Comparison of ENCODE assay signal across 1 cellular context in genomic region chr1:161198206-161198876, GRCh38.
A peak's percentile ranks its signal among the peaks of the same experiment; 100 is the strongest.
TF ChIP-seq lines count a peak whose summit lies in the region.

No MANE protein-coding gene starts in this region.

TF ChIP-seq in HepG2, 621 proteins besides CTCF, POLR2A, EP300 and RAD21 (continued from another document):
- 0 out of 4 replicates have a peak, but pooled peaks of 1 of the 2 experiments have one; percentile 25 for TF ChIP-seq HMGXB4 (CRISPR knock-in tag; IDR thresholded peaks at IDR 0.05; ENCODE audit: borderline replicate concordance in 1 of 2, low read depth in 1 of 2)
- no peak for TF ChIP-seq ZNF775 (CRISPR knock-in tag; IDR thresholded peaks at IDR 0.05; ENCODE audit: borderline replicate concordance)
- TF ChIP-seq ZSCAN29 (CRISPR knock-in tag; conservative IDR thresholded peaks at IDR 0.05) = no peak
- TF ChIP-seq ATF7 (IDR thresholded peaks at IDR 0.05) = no peak
- TF ChIP-seq ATF7 (CRISPR knock-in tag; IDR thresholded peaks at IDR 0.05) = no peak
- peak; percentile 19; the same call in 1 of the 2 replicates for TF ChIP-seq ZNF788 (CRISPR knock-in tag; IDR thresholded peaks at IDR 0.05; ENCODE audit: borderline replicate concordance)
- TF ChIP-seq SMARCE1 (IDR thresholded peaks at IDR 0.05; ENCODE audit: borderline replicate concordance) = no peak
- 0 out of 2 replicates have a peak, but pooled peaks have one; percentile 19 for TF ChIP-seq ZNF768 (CRISPR knock-in tag; IDR thresholded peaks at IDR 0.05)
- peak; percentile 25; the same call in 1 of the 2 replicates for TF ChIP-seq SAP130 (CRISPR knock-in tag; IDR thresholded peaks at IDR 0.05; ENCODE audit: low read depth)
- TF ChIP-seq ZNF512 (CRISPR knock-in tag; IDR thresholded peaks at IDR 0.05) = no peak
- peak; percentile 66 for TF ChIP-seq IKZF4 (CRISPR knock-in tag; IDR thresholded peaks at IDR 0.05; ENCODE audit: borderline replicate concordance, low read depth, not compliant biosample characterization)
- TF ChIP-seq TBX2 (CRISPR knock-in tag; IDR thresholded peaks at IDR 0.05; ENCODE audit: borderline replicate concordance) = peak; percentile 24; the same call in 1 of the 2 replicates
- 0 out of 2 replicates have a peak, but pooled peaks have one; percentile 74 for TF ChIP-seq ZNF274 (CRISPR knock-in tag; IDR thresholded peaks at IDR 0.05)
- peak; percentile 83 for TF ChIP-seq SIX1 (CRISPR knock-in tag; IDR thresholded peaks at IDR 0.05; ENCODE audit: borderline replicate concordance)
- peak; percentile 56; the same call in 1 of the 2 replicates for TF ChIP-seq SIX4 (CRISPR knock-in tag; IDR thresholded peaks at IDR 0.05)
- TF ChIP-seq ZNF432 (CRISPR knock-in tag; IDR thresholded peaks at IDR 0.05; ENCODE audit: borderline replicate concordance) = no peak
- TF ChIP-seq KLF13 (CRISPR knock-in tag; IDR thresholded peaks at IDR 0.05) = no peak
- no peak for TF ChIP-seq ESRRA (CRISPR knock-in tag; IDR thresholded peaks at IDR 0.05; ENCODE audit: low read depth)
- TF ChIP-seq ZFP90 (CRISPR knock-in tag; IDR thresholded peaks at IDR 0.05; ENCODE audit: borderline replicate concordance) = no peak
- peak; percentile 50; the same call in 1 of the 2 replicates for TF ChIP-seq MAFG (CRISPR knock-in tag; IDR thresholded peaks at IDR 0.05)
- TF ChIP-seq KDM1A (CRISPR knock-in tag; IDR thresholded peaks at IDR 0.05) = no peak
- TF ChIP-seq, protein P1, sequence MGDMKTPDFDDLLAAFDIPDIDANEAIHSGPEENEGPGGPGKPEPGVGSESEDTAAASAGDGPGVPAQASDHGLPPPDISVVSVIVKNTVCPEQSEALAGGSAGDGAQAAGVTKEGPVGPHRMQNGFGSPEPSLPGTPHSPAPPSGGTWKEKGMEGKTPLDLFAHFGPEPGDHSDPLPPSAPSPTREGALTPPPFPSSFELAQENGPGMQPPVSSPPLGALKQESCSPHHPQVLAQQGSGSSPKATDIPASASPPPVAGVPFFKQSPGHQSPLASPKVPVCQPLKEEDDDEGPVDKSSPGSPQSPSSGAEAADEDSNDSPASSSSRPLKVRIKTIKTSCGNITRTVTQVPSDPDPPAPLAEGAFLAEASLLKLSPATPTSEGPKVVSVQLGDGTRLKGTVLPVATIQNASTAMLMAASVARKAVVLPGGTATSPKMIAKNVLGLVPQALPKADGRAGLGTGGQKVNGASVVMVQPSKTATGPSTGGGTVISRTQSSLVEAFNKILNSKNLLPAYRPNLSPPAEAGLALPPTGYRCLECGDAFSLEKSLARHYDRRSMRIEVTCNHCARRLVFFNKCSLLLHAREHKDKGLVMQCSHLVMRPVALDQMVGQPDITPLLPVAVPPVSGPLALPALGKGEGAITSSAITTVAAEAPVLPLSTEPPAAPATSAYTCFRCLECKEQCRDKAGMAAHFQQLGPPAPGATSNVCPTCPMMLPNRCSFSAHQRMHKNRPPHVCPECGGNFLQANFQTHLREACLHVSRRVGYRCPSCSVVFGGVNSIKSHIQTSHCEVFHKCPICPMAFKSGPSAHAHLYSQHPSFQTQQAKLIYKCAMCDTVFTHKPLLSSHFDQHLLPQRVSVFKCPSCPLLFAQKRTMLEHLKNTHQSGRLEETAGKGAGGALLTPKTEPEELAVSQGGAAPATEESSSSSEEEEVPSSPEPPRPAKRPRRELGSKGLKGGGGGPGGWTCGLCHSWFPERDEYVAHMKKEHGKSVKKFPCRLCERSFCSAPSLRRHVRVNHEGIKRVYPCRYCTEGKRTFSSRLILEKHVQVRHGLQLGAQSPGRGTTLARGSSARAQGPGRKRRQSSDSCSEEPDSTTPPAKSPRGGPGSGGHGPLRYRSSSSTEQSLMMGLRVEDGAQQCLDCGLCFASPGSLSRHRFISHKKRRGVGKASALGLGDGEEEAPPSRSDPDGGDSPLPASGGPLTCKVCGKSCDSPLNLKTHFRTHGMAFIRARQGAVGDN (CRISPR knock-in tag; IDR thresholded peaks at IDR 0.05) = peak; percentile 80
- no peak for TF ChIP-seq ERF (CRISPR knock-in tag; IDR thresholded peaks at IDR 0.05)
- no peak for TF ChIP-seq SOX6 (IDR thresholded peaks at IDR 0.05)
- TF ChIP-seq SOX6 (CRISPR knock-in tag; IDR thresholded peaks at IDR 0.05) = peak; percentile 20; the same call in 1 of the 2 replicates
- TF ChIP-seq HHEX (CRISPR knock-in tag; IDR thresholded peaks at IDR 0.05) = no peak
- TF ChIP-seq ZBTB8A (CRISPR knock-in tag; IDR thresholded peaks at IDR 0.05; ENCODE audit: borderline replicate concordance, low read depth) = no peak
- TF ChIP-seq AGO1 (IDR thresholded peaks at IDR 0.05; ENCODE audit: low read depth, low read length, poor library complexity, severe bottlenecking) = peak; percentile 57
- TF ChIP-seq, protein P2, sequence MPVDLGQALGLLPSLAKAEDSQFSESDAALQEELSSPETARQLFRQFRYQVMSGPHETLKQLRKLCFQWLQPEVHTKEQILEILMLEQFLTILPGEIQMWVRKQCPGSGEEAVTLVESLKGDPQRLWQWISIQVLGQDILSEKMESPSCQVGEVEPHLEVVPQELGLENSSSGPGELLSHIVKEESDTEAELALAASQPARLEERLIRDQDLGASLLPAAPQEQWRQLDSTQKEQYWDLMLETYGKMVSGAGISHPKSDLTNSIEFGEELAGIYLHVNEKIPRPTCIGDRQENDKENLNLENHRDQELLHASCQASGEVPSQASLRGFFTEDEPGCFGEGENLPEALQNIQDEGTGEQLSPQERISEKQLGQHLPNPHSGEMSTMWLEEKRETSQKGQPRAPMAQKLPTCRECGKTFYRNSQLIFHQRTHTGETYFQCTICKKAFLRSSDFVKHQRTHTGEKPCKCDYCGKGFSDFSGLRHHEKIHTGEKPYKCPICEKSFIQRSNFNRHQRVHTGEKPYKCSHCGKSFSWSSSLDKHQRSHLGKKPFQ (CRISPR knock-in tag; IDR thresholded peaks at IDR 0.05; ENCODE audit: insufficient replicate concordance) = no peak
- TF ChIP-seq ARID2 (CRISPR knock-in tag; IDR thresholded peaks at IDR 0.05; ENCODE audit: borderline replicate concordance) = peak; percentile 77; the same call in 1 of the 2 replicates
- TF ChIP-seq, protein P3, sequence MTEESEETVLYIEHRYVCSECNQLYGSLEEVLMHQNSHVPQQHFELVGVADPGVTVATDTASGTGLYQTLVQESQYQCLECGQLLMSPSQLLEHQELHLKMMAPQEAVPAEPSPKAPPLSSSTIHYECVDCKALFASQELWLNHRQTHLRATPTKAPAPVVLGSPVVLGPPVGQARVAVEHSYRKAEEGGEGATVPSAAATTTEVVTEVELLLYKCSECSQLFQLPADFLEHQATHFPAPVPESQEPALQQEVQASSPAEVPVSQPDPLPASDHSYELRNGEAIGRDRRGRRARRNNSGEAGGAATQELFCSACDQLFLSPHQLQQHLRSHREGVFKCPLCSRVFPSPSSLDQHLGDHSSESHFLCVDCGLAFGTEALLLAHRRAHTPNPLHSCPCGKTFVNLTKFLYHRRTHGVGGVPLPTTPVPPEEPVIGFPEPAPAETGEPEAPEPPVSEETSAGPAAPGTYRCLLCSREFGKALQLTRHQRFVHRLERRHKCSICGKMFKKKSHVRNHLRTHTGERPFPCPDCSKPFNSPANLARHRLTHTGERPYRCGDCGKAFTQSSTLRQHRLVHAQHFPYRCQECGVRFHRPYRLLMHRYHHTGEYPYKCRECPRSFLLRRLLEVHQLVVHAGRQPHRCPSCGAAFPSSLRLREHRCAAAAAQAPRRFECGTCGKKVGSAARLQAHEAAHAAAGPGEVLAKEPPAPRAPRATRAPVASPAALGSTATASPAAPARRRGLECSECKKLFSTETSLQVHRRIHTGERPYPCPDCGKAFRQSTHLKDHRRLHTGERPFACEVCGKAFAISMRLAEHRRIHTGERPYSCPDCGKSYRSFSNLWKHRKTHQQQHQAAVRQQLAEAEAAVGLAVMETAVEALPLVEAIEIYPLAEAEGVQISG (CRISPR knock-in tag; IDR thresholded peaks at IDR 0.05) = peak; percentile 29; the same call in 1 of the 2 replicates
- TF ChIP-seq ZFP41 (CRISPR knock-in tag; IDR thresholded peaks at IDR 0.05; ENCODE audit: borderline replicate concordance) = no peak
- no peak for TF ChIP-seq CC2D1A (CRISPR knock-in tag; IDR thresholded peaks at IDR 0.05)
- TF ChIP-seq HNF4G (IDR thresholded peaks at IDR 0.05; ENCODE audit: borderline replicate concordance, low read depth, low read length) = no peak
- no peak for TF ChIP-seq HNF4G (CRISPR knock-in tag; IDR thresholded peaks at IDR 0.05; ENCODE audit: borderline replicate concordance, low read depth)
